Comparison of ENCODE assay signal across 8 cellular contexts in the genomic region with DNA sequence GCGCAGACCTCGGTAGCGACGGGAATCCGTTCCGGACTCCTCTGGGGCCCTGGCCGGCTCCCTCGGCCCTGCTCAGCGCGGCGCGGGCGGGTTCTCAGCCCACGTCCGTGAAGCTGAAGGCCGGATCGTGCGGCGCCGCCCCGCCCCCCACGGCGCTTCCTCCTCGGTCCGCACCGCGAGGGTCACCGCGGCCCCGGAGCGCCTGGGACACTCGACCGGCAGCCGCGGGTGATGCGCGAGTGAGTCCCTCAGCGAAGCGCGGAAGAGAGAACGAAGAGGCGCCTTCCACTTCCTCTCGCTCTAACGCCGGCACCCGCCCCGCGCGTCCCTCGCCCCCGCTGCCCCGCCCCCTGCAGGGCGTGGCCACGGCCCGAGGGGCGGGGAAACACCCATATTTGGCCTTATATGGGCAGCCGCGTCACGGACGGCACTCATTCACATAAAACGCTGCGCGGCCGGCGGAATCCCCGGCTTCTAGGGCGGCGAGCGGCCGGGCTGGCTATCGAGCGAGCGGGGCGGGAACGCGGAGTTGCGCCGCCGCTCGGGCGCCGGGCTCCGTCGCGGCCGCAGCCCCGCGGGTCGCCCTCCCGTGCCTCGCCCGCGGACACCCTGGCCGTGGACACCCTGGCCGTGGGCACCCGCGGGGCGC. TPM values are rescaled to one million over a fixed set of nuclear protein-coding genes. Genes with fewer than 3 reads are reported as not detected.
DNase-seq lines count a peak whose midpoint lies in the region; ATAC-seq and TF ChIP-seq lines count a peak whose summit lies in the region.

A gene with protein sequence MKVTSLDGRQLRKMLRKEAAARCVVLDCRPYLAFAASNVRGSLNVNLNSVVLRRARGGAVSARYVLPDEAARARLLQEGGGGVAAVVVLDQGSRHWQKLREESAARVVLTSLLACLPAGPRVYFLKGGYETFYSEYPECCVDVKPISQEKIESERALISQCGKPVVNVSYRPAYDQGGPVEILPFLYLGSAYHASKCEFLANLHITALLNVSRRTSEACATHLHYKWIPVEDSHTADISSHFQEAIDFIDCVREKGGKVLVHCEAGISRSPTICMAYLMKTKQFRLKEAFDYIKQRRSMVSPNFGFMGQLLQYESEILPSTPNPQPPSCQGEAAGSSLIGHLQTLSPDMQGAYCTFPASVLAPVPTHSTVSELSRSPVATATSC (plus strand): TSS at position 470 of the 649 bp plus-strand sequence. CDS start 215 bp downstream, outside the sequence.

- DNase-seq in GM13977 (ENCODE audit: low spot score) (peak; percentile 98), NCI-H1417 (lab: John Stamatoyannopoulos, UW) (peak; percentile 91 to 94 (median 92)), T-helper 2 cell (peak; percentile 91 to 96 (median 92)), amygdala (lab: John Stamatoyannopoulos, UW) (peak; percentile 7 to 95 (median 80)), left ventricle myocardium inferior (peak; percentile 94), psoas muscle (peak; percentile 93 to 95)

- H3K9me3 ChIP-seq in left ventricle myocardium inferior (replicated peaks) (no peaks in the 10 kb centered on the region), psoas muscle (no peaks in the 10 kb centered on the region)

- H3K27ac ChIP-seq in left ventricle myocardium inferior (replicated peaks) (peak within 1 kb of the TSS; percentile 97), psoas muscle (peak within 1 kb of the TSS; percentile 81), urinary bladder (ENCODE audit: low read depth) (peak within 1 kb of the TSS; percentile 93)

- H3K4me3 ChIP-seq in left ventricle myocardium inferior (peak within 1 kb of the TSS; percentile 88), psoas muscle (peak within 1 kb of the TSS; percentile 86), urinary bladder (ENCODE audit: low read depth, low read length) (peak within 1 kb of the TSS; percentile 84)

- H3K27me3 ChIP-seq in left ventricle myocardium inferior (ENCODE audit: low read depth) (no peaks in the 10 kb centered on the region), psoas muscle (ENCODE audit: insufficient read depth in 3 of 3, low read length in 2 of 3) (peaks cover 0 to 19% (median 2%) of the 10 kb centered on the region in 3 donors)

- TF ChIP-seq CTCF in GM13977 (IDR thresholded peaks at IDR 0.05; ENCODE audit: extremely low read depth, insufficient read depth, missing control alignments), result no peak
- TF ChIP-seq CTCF in left ventricle myocardium inferior (IDR thresholded peaks at IDR 0.05; ENCODE audit: borderline replicate concordance), result no peak
- peak; percentile 1 for TF ChIP-seq CTCF in psoas muscle (IDR thresholded peaks at IDR 0.05)

- H3K36me3 ChIP-seq in left ventricle myocardium inferior, result no peaks in the 10 kb centered on the region
- no peaks in the 10 kb centered on the region for H3K36me3 ChIP-seq in psoas muscle (ENCODE audit: insufficient read depth in 1 of 2, low read depth in 1 of 2)
- no peaks in the 10 kb centered on the region for H3K36me3 ChIP-seq in urinary bladder (ENCODE audit: insufficient read depth)

- peak; percentile 64 for ATAC-seq in HG02678 (IDR thresholded peaks at IDR 0.05; ENCODE audit: unreplicated experiment)
- ATAC-seq in psoas muscle, result peak; percentile 92 to 97 (median 95)

- peaks cover 70% of the 10 kb centered on the region for H3K4me1 ChIP-seq in left ventricle myocardium inferior
- peaks cover 31% of the 10 kb centered on the region for H3K4me1 ChIP-seq in psoas muscle
- H3K4me1 ChIP-seq in urinary bladder (ENCODE audit: insufficient read depth), result no peaks in the 10 kb centered on the region

- in situ Hi-C loops in GM13977 (cut with MboI; ENCODE audit: low pct_unique_long_range_greater_than_20kb, low sequenced_read_pairs, unreplicated experiment), result no loop called here

- intact Hi-C loops in left ventricle myocardium inferior (cut with micrococcal nuclease), result no loop called here
- intact Hi-C loops in psoas muscle (cut with DNase I), result loop anchor here in 1 of 2 donors (5.0 to 10.0 kb wide), 2 partner anchors 143 to 185 kb away; no protein-coding TSS in a partner anchor

- 0 to 2% (median 1%) methylated on average over 54 to 98 of the region's 98 CpGs for WGBS in psoas muscle, 3 donors
- WGBS in urinary bladder, result under 1% methylated on average over 97 of the region's 98 CpGs

RNA-seq across cellular contexts. Expression of the gene that starts here (rescaled TPM):
- total RNA-seq in left ventricle myocardium inferior (15.0 TPM), psoas muscle (1 to 10 TPM; 1.3 to 2.9 (median 2.4) TPM), urinary bladder (8.5 TPM)
- polyA plus RNA-seq in psoas muscle (10 to 100 TPM in 1 of 3 donors, 1 to 10 TPM in 2; 1.2 to 77.5 (median 1.9) TPM), urinary bladder (18.7 TPM)

Comparison
In these comparisons a context has a peak if more than half of its experiments do, and no peak if none do; other contexts are left out.
1. Peak in every context shown above with its lines: DNase-seq, ATAC-seq, H3K4me3 ChIP-seq and H3K27ac ChIP-seq.